2 cellular contexts compared by ENCODE assay signal in genomic region chr9:128910906-128911305, GRCh38.
TF ChIP-seq lines count a peak whose summit lies in the region.

No MANE protein-coding gene starts in this region.

TF ChIP-seq in A549, 52 proteins besides CTCF, POLR2A, EP300 and RAD21:
- TF ChIP-seq HMGXB4 (CRISPR knock-in tag; IDR thresholded peaks at IDR 0.05; ENCODE audit: borderline replicate concordance), result no peak
- TF ChIP-seq RARB (CRISPR knock-in tag; IDR thresholded peaks at IDR 0.05), result no peak
- no peak for TF ChIP-seq ZNF302 (CRISPR knock-in tag; IDR thresholded peaks at IDR 0.05)
- no peak for TF ChIP-seq CBX8 (IDR thresholded peaks at IDR 0.05)
- no peak for TF ChIP-seq KDM1A (IDR thresholded peaks at IDR 0.05; ENCODE audit: low read depth)
- no peak for TF ChIP-seq CHD2 (IDR thresholded peaks at IDR 0.05; ENCODE audit: low read length, partially characterized antibody)
- TF ChIP-seq ATOH8 (CRISPR knock-in tag; IDR thresholded peaks at IDR 0.05; ENCODE audit: low read depth), result no peak
- no peak for TF ChIP-seq EHF (CRISPR knock-in tag; IDR thresholded peaks at IDR 0.05)
- no peak for TF ChIP-seq FOXS1 (CRISPR knock-in tag; IDR thresholded peaks at IDR 0.05)
- TF ChIP-seq NFE2L2 (conservative IDR thresholded peaks at IDR 0.05; ENCODE audit: low read length), result no peak
- TF ChIP-seq SMC3 (IDR thresholded peaks at IDR 0.05), result no peak

TF ChIP-seq in endothelial cell of umbilical vein, 7 proteins besides CTCF, POLR2A, EP300 and RAD21:
- no peak for TF ChIP-seq EZH2 (IDR thresholded peaks at IDR 0.05; ENCODE audit: borderline replicate concordance, low read depth, low read length, severe bottlenecking)
